ENCODE assay signal across 8 cellular contexts in the genomic region with DNA sequence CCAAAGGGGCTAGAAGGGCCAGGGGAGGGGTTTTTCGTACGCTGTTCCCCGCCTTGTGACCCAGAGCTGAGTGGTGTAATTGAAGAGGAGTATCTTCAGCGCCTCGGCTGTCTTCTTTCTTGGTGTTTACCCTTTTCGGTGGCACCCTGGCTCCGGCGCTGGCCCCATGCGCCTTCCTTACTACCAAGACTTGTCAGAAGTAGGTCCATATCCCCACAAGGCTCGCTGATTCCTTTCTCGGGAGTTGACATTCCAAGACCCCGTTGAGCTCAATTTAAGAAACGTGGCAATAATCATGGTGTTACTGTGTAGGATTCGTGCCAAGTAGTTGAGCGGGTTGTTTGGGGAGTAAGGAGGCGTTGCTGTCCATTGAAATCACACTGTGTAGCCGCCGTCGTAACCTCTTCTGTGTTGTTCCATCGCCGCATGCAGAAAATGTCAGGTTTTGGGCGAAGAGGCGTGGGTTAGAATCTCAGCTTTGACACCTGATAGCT. TPM values are rescaled to one million over a fixed set of nuclear protein-coding genes. Genes with fewer than 3 reads are reported as not detected.
DNase-seq lines count a peak whose midpoint lies in the region; ATAC-seq and TF ChIP-seq lines count a peak whose summit lies in the region.

No MANE protein-coding gene starts in this region.

- H3K18ac ChIP-seq in trophoblast cell (ENCODE audit: low read length), result no peak overlapping the region

- peak overlapping the region; percentile 93 for H3K4me3 ChIP-seq in GM23338
- peak overlapping the region; percentile 73 for H3K4me3 ChIP-seq in trophoblast cell (ENCODE audit: low read depth, low read length)

- H3F3A ChIP-seq in GM23338 (replicated peaks; ENCODE audit: low read depth), result no peaks in the 10 kb centered on the region

- H3K79me2 ChIP-seq in GM23338 (replicated peaks; ENCODE audit: insufficient read depth) (peaks cover 85% of the 10 kb centered on the region), trophoblast cell (ENCODE audit: control insufficient read depth, insufficient read depth, low read length, poor library complexity) (no peaks in the 10 kb centered on the region)

- ATAC-seq in activated CD8-positive, alpha-beta memory T cell treated with anti-CD3 and anti-CD28 coated beads, Interleukin-2, amount 10 ng/mL, durations not matched to agents 7 days and 5 days, result peak; percentile 17
- ATAC-seq in GM23338 (peak; percentile 57), Right ventricle myocardium superior (ENCODE audit: poor library complexity) (peak; percentile 45)
- ATAC-seq in activated CD8-positive, alpha-beta T cell treated with anti-CD3 and anti-CD28 coated beads for 36 hours, result peak; percentile 14

- H3K36me3 Mint-ChIP-seq in activated CD8-positive, alpha-beta memory T cell treated with anti-CD3 and anti-CD28 coated beads, Interleukin-2, amount 10 ng/mL, durations not matched to agents 7 days and 5 days, result peaks cover 5% of the 10 kb centered on the region
- H3K36me3 Mint-ChIP-seq in GM23338 (ENCODE audit: low read depth), result peaks cover 9% of the 10 kb centered on the region; the same call in 2 of the 3 replicates
- H3K36me3 Mint-ChIP-seq in activated CD8-positive, alpha-beta T cell treated with anti-CD3 and anti-CD28 coated beads for 36 hours (ENCODE audit: low read depth), result peaks cover 9% of the 10 kb centered on the region

- peak; percentile 46 for DNase-seq in activated CD8-positive, alpha-beta memory T cell treated with anti-CD3 and anti-CD28 coated beads, Interleukin-2, amount 10 ng/mL, durations not matched to agents 7 days and 5 days
- no peak for DNase-seq in activated CD8-positive, alpha-beta memory T cell treated with anti-CD3 and anti-CD28 coated beads, Interleukin-2, amount 50 U/mL, for 48 hours
- DNase-seq in GM23338 (ENCODE audit: low spot score), result peak; percentile 55
- DNase-seq in KBM-7, result peak; percentile 74
- DNase-seq in activated CD8-positive, alpha-beta T cell treated with anti-CD3 and anti-CD28 coated beads for 36 hours, result peak; percentile 53
- no peak for DNase-seq in Right ventricle myocardium superior
- peak in 1 of 2 donors; percentile 35 for DNase-seq in trophoblast cell
- DNase-seq in NCI-H2196 (lab: John Stamatoyannopoulos, UW; ENCODE audit: unreplicated experiment), result no peak

- no peak overlapping the region for H3K4ac ChIP-seq in trophoblast cell (ENCODE audit: low read depth, low read length)

- H3K9me3 ChIP-seq in trophoblast cell (ENCODE audit: insufficient read depth, low read depth, low read length), result no peaks in the 10 kb centered on the region

- H2AFZ ChIP-seq in GM23338, result peak overlapping the region; percentile 93
- H2AFZ ChIP-seq in trophoblast cell (ENCODE audit: insufficient read depth, low read length, poor library complexity), result peak overlapping the region; percentile 55

- no peak overlapping the region for H4K8ac ChIP-seq in trophoblast cell (ENCODE audit: low read depth, low read length)

- H3K4me1 ChIP-seq in GM23338 (ENCODE audit: insufficient read depth) (peaks cover 4% of the 10 kb centered on the region), trophoblast cell (ENCODE audit: control insufficient read depth in 1 of 2, insufficient read depth in 2 of 2, low read length in 2 of 2) (peaks cover 2 to 5% of the 10 kb centered on the region in 2 experiments)

- CTCF ChIA-PET in activated CD8-positive, alpha-beta memory T cell treated with anti-CD3 and anti-CD28 coated beads, Interleukin-2, amount 10 ng/mL, durations not matched to agents 7 days and 5 days (lab: Charles Lee), result interaction anchor here (0.8 to 1.4 kb wide), 3 partner anchors 8 to 15 kb away, joined by 3 to 4 read pairs (median 3); no protein-coding TSS in a partner anchor
- CTCF ChIA-PET in activated CD8-positive, alpha-beta T cell treated with anti-CD3 and anti-CD28 coated beads for 36 hours (lab: Charles Lee), result interaction anchor here (2.1 kb wide), 1 partner anchor 14 kb away, joined by 11 read pairs; no protein-coding TSS in a partner anchor

- POLR2A ChIA-PET in activated CD8-positive, alpha-beta T cell treated with anti-CD3 and anti-CD28 coated beads for 36 hours (lab: Charles Lee), result interaction anchor here (1.0 to 1.2 kb wide), 2 partner anchors 8 to 12 kb away, joined by 3 to 4 read pairs; no protein-coding TSS in a partner anchor

- peaks cover 10% of the 10 kb centered on the region; the same call in 1 of the 2 replicates for H3K27me3 ChIP-seq in GM23338 (ENCODE audit: insufficient read depth)
- no peaks in the 10 kb centered on the region for H3K27me3 ChIP-seq in trophoblast cell (ENCODE audit: insufficient read depth, low read length)

- TF ChIP-seq CTCF in GM23338 (conservative IDR thresholded peaks at IDR 0.05; ENCODE audit: low read depth in 2 of 2), result no peak
- no peak for TF ChIP-seq CTCF in activated CD8-positive, alpha-beta T cell treated with anti-CD3 and anti-CD28 coated beads for 36 hours (IDR thresholded peaks at IDR 0.05)

- peaks cover 2% of the 10 kb centered on the region for H3K79me1 ChIP-seq in trophoblast cell (ENCODE audit: low read length)

- no peaks in the 10 kb centered on the region for H3K36me3 ChIP-seq in GM23338 (ENCODE audit: insufficient read depth)
- H3K36me3 ChIP-seq in trophoblast cell (ENCODE audit: control insufficient read depth in 1 of 2, insufficient read depth in 2 of 2, low read length in 2 of 2), result no peaks in the 10 kb centered on the region

- peaks cover 9% of the 10 kb centered on the region for H4K20me1 ChIP-seq in GM23338 (replicated peaks; ENCODE audit: insufficient read depth)

- H3K4me2 ChIP-seq in GM23338 (peak overlapping the region; percentile 89), trophoblast cell (ENCODE audit: low read length) (peak overlapping the region; percentile 65)

- intact Hi-C loops in activated CD8-positive, alpha-beta T cell treated with anti-CD3 and anti-CD28 coated beads for 36 hours (cut with micrococcal nuclease), result loop anchor here (10.0 kb wide), 1 partner anchor 271 kb away; no protein-coding TSS in a partner anchor
- intact Hi-C loops in Right ventricle myocardium superior (cut with DNase I), result no loop called here

- H3K9me3 Mint-ChIP-seq in activated CD8-positive, alpha-beta memory T cell treated with anti-CD3 and anti-CD28 coated beads, Interleukin-2, amount 10 ng/mL, durations not matched to agents 7 days and 5 days (ENCODE audit: low read depth), result no peaks in the 10 kb centered on the region
- H3K9me3 Mint-ChIP-seq in GM23338, result no peaks in the 10 kb centered on the region
- no peaks in the 10 kb centered on the region for H3K9me3 Mint-ChIP-seq in activated CD8-positive, alpha-beta T cell treated with anti-CD3 and anti-CD28 coated beads for 36 hours

- H3K27ac ChIP-seq in GM23338 (ENCODE audit: low read depth), result no peak overlapping the region
- H3K27ac ChIP-seq in trophoblast cell (ENCODE audit: low read depth, low read length), result no peak overlapping the region

- no peak overlapping the region for H2BK120ac ChIP-seq in trophoblast cell (ENCODE audit: insufficient read depth, low read length, poor library complexity)

- no peak overlapping the region for H4K12ac ChIP-seq in trophoblast cell (ENCODE audit: low read depth, low read length)

- H3K9me2 ChIP-seq in GM23338 (ENCODE audit: insufficient read depth), result no peaks in the 10 kb centered on the region

- H2BK12ac ChIP-seq in trophoblast cell (ENCODE audit: low read length), result no peak overlapping the region

- no peak overlapping the region for H3K9ac ChIP-seq in trophoblast cell (ENCODE audit: low read length)

- no peak overlapping the region for H3K23ac ChIP-seq in trophoblast cell (ENCODE audit: low read length)

- no peak overlapping the region for H4K91ac ChIP-seq in trophoblast cell (ENCODE audit: low read depth, low read length)

- H3K27me3 Mint-ChIP-seq in activated CD8-positive, alpha-beta memory T cell treated with anti-CD3 and anti-CD28 coated beads, Interleukin-2, amount 10 ng/mL, durations not matched to agents 7 days and 5 days, result no peaks in the 10 kb centered on the region
- H3K27me3 Mint-ChIP-seq in GM23338 (ENCODE audit: insufficient read depth, low read depth, poor library complexity), result peaks cover 5% of the 10 kb centered on the region
- no peaks in the 10 kb centered on the region for H3K27me3 Mint-ChIP-seq in activated CD8-positive, alpha-beta T cell treated with anti-CD3 and anti-CD28 coated beads for 36 hours

- no peak overlapping the region for H2AK5ac ChIP-seq in trophoblast cell (ENCODE audit: low read length)

- WGBS in trophoblast cell (ENCODE audit: extremely low coverage, insufficient coverage, insufficient read length), result no CpG with 5 or more reads among the region's 23 CpGs

- no peak overlapping the region for H3K14ac ChIP-seq in trophoblast cell (ENCODE audit: low read length)

- H3K4me3 Mint-ChIP-seq in activated CD8-positive, alpha-beta memory T cell treated with anti-CD3 and anti-CD28 coated beads, Interleukin-2, amount 10 ng/mL, durations not matched to agents 7 days and 5 days, result no peak overlapping the region
- H3K4me3 Mint-ChIP-seq in GM23338, result no peak overlapping the region
- no peak overlapping the region for H3K4me3 Mint-ChIP-seq in activated CD8-positive, alpha-beta T cell treated with anti-CD3 and anti-CD28 coated beads for 36 hours

- in situ Hi-C loops in KBM-7 (cut with MboI; ENCODE audit: low pct_unique_long_range_greater_than_20kb, low sequenced_read_pairs), result no loop called here

- no peak overlapping the region for H2BK5ac ChIP-seq in trophoblast cell (ENCODE audit: low read depth, low read length, poor library complexity)

- H3K4me1 Mint-ChIP-seq in activated CD8-positive, alpha-beta memory T cell treated with anti-CD3 and anti-CD28 coated beads, Interleukin-2, amount 10 ng/mL, durations not matched to agents 7 days and 5 days, result peaks cover 15% of the 10 kb centered on the region
- H3K4me1 Mint-ChIP-seq in GM23338, result peaks cover 2% of the 10 kb centered on the region; the same call in 1 of the 3 replicates
- peaks cover 27% of the 10 kb centered on the region for H3K4me1 Mint-ChIP-seq in activated CD8-positive, alpha-beta T cell treated with anti-CD3 and anti-CD28 coated beads for 36 hours (ENCODE audit: low read depth)

- no peak overlapping the region for H3K27ac Mint-ChIP-seq in activated CD8-positive, alpha-beta memory T cell treated with anti-CD3 and anti-CD28 coated beads, Interleukin-2, amount 10 ng/mL, durations not matched to agents 7 days and 5 days
- no peak overlapping the region for H3K27ac Mint-ChIP-seq in GM23338
- H3K27ac Mint-ChIP-seq in activated CD8-positive, alpha-beta T cell treated with anti-CD3 and anti-CD28 coated beads for 36 hours, result no peak overlapping the region

RNA-seq across cellular contexts. Expression of gene NDUFAF2, which starts 0.8 kb away (rescaled TPM):
- 10 to 100 TPM; 23.9 to 26.7 TPM for total RNA-seq in activated CD8-positive, alpha-beta memory T cell treated with anti-CD3 and anti-CD28 coated beads, Interleukin-2, amount 10 ng/mL, durations not matched to agents 7 days and 5 days
- 31.6 and 43.4 TPM in 2 replicates for total RNA-seq in GM23338 (2014; rRNA removed; shearing (Covaris generic))
- 155 and 180 TPM in 2 replicates for polyA plus RNA-seq in GM23338 (2016; fragmentation: Nextera tagmentation; extraction: Ambion mirVana)
- total RNA-seq in activated CD8-positive, alpha-beta T cell treated with anti-CD3 and anti-CD28 coated beads for 36 hours, result 10 to 100 TPM; 41.2 to 46.6 TPM
- total RNA-seq in Right ventricle myocardium superior, result 41.2 TPM
- polyA plus RNA-seq in trophoblast cell (2013), result 43.1 and 46.7 TPM in 2 replicates

RNA-seq across cellular contexts. Expression of gene ERCC8, which starts 0.9 kb away (rescaled TPM):
- 10 to 100 TPM in 1 of 2 experiments, 1 to 10 TPM in 1; 7.6 to 10.2 TPM for total RNA-seq in activated CD8-positive, alpha-beta memory T cell treated with anti-CD3 and anti-CD28 coated beads, Interleukin-2, amount 10 ng/mL, durations not matched to agents 7 days and 5 days
- total RNA-seq in GM23338 (2014; rRNA removed; shearing (Covaris generic)), result 40.0 and 53.9 TPM in 2 replicates
- 13.5 and 21.6 TPM in 2 replicates for polyA plus RNA-seq in GM23338 (2016; fragmentation: Nextera tagmentation; extraction: Ambion mirVana)
- total RNA-seq in activated CD8-positive, alpha-beta T cell treated with anti-CD3 and anti-CD28 coated beads for 36 hours, result 10 to 100 TPM; 10.8 to 11.7 TPM
- 5.1 TPM for total RNA-seq in Right ventricle myocardium superior
- 6.0 and 6.1 TPM in 2 replicates for polyA plus RNA-seq in trophoblast cell (2013)

Comparison
In these comparisons a context has a peak if more than half of its experiments do, and no peak if none do; other contexts are left out.
1. DNase-seq: peak in activated CD8-positive, alpha-beta memory T cell treated with anti-CD3 and anti-CD28 coated beads, Interleukin-2, amount 10 ng/mL, durations not matched to agents 7 days and 5 days (single experiment), GM23338 (single experiment), KBM-7 (single experiment) and activated CD8-positive, alpha-beta T cell treated with anti-CD3 and anti-CD28 coated beads for 36 hours (single experiment); none in activated CD8-positive, alpha-beta memory T cell treated with anti-CD3 and anti-CD28 coated beads, Interleukin-2, amount 50 U/mL, for 48 hours (single experiment), Right ventricle myocardium superior (single experiment) and NCI-H2196 (single experiment).
2. Peak in every context shown above with its lines, with median percentiles within 50 percentile points of each other: ATAC-seq.